Comparison of ENCODE assay signal across 11 cellular contexts in genomic region chr20:41145317-41145716, GRCh38. TPM values are rescaled to one million over a fixed set of nuclear protein-coding genes. Genes with fewer than 3 reads are reported as not detected.
DNase-seq lines count a peak whose midpoint lies in the region; ATAC-seq and TF ChIP-seq lines count a peak whose summit lies in the region.
"Had no signal": no experiment of that assay in that cellular context is flagged by ENCODE, and none has a peak within 500 bp of the region (broad histone marks: within the 10 kb centered on the region; RNA-seq: fewer than 3 reads in every experiment).

No MANE protein-coding gene starts in this region.

- intact Hi-C loops in heart left ventricle (cut with DNase I) (no loop called here), cardiac septum (cut with DNase I) (loop anchor here (10.0 kb wide), 1 partner anchor 549 kb away; no protein-coding TSS in a partner anchor), aorta (cut with DNase I) (no loop called here)

- H3K9me3 ChIP-seq in heart left ventricle (no peaks in the 10 kb centered on the region), aorta (ENCODE audit: control insufficient read depth, low read length) (no peaks in the 10 kb centered on the region), tibial nerve (no peaks in the 10 kb centered on the region)

- no peak for TF ChIP-seq CTCF in heart left ventricle (IDR thresholded peaks at IDR 0.05)
- no peak for TF ChIP-seq CTCF in brain (conservative IDR thresholded peaks at IDR 0.05)
- TF ChIP-seq CTCF in neural crest cell (conservative IDR thresholded peaks at IDR 0.05): no peak
- TF ChIP-seq CTCF in tibial nerve (IDR thresholded peaks at IDR 0.05): no peak

- H3K36me3 Mint-ChIP-seq in brain (peaks cover 42% of the 10 kb centered on the region), neural crest cell (ENCODE audit: low read depth) (peaks cover 15% of the 10 kb centered on the region)

- WGBS in heart left ventricle, 4 donors: 96 to 98% (median 97%) methylated on average over 2 of the region's 2 CpGs
- 94 to 95% methylated on average over 2 of the region's 2 CpGs for WGBS in aorta, 2 donors
- WGBS in tibial nerve, 2 donors: 94 to 97% methylated on average over 2 of the region's 2 CpGs

- H3K4me1 ChIP-seq in heart left ventricle: peaks cover 23 to 100% (median 98%) of the 10 kb centered on the region in 12 donors
- peaks cover 2 to 4% of the 10 kb centered on the region in 2 donors for H3K4me1 ChIP-seq in aorta (ENCODE audit: control insufficient read depth in 1 of 2, insufficient read depth in 2 of 2, low read length in 2 of 2)
- H3K4me1 ChIP-seq in tibial nerve: peaks cover 0 to 92% (median 67%) of the 10 kb centered on the region in 4 donors

- TF ChIP-seq POLR2A in heart left ventricle (IDR thresholded peaks at IDR 0.05) (no peak), tibial nerve (IDR thresholded peaks at IDR 0.05) (no peak)

- H3K27ac Mint-ChIP-seq in brain (peak overlapping the region in 4 of 5 experiments; percentile 9 to 59 (median 44)), neural crest cell (ENCODE audit: unreplicated experiment) (peak overlapping the region; percentile 40)
- H3K27ac Mint-ChIP-seq: HFFc6 had no signal

- DNase-seq in heart left ventricle (no peak), cardiac septum (ENCODE audit: low spot score) (no peak), neural crest cell (ENCODE audit: low read depth, low spot score) (no peak), aorta (peak in 1 of 2 donors; percentile 45), HCEC 1CT (no peak), tibial nerve (ENCODE audit: low spot score in 2 of 2) (no peak)
- DNase-seq: GDM1, HFFc6, WERI-Rb-1 had no signal

- H3K4me3 ChIP-seq in heart left ventricle: no peak overlapping the region
- H3K4me3 ChIP-seq in aorta (ENCODE audit: low read length in 2 of 2): no peak overlapping the region
- no peak overlapping the region for H3K4me3 ChIP-seq in tibial nerve

- H3K9me3 Mint-ChIP-seq in brain (no peaks in the 10 kb centered on the region), neural crest cell (no peaks in the 10 kb centered on the region)
- H3K9me3 Mint-ChIP-seq: HFFc6 had no signal

- ATAC-seq in heart left ventricle: no peak
- no peak for ATAC-seq in aorta (ENCODE audit: low FRiP score)
- ATAC-seq in GM18909 (IDR thresholded peaks at IDR 0.05; ENCODE audit: poor library complexity, unreplicated experiment): no peak

- H3K4me3 Mint-ChIP-seq in brain (peak overlapping the region in 1 of 5 experiments; percentile 0), neural crest cell (peak overlapping the region; percentile 17)
- H3K4me3 Mint-ChIP-seq: HFFc6 had no signal

- peaks cover 91% of the 10 kb centered on the region for H3K4me1 Mint-ChIP-seq in brain
- H3K4me1 Mint-ChIP-seq in neural crest cell: peaks cover 66% of the 10 kb centered on the region

- H3K27me3 Mint-ChIP-seq in brain: no peaks in the 10 kb centered on the region
- H3K27me3 Mint-ChIP-seq in neural crest cell (ENCODE audit: low read depth): no peaks in the 10 kb centered on the region

- peak overlapping the region in 11 of 12 donors; percentile 63 to 100 (median 80) for H3K27ac ChIP-seq in heart left ventricle
- H3K27ac ChIP-seq in aorta (ENCODE audit: low read depth in 1 of 2, low read length in 2 of 2): peak overlapping the region; percentile 14 to 52
- peak overlapping the region in 1 of 4 donors; percentile 78 for H3K27ac ChIP-seq in tibial nerve
- H3K27ac ChIP-seq: WERI-Rb-1 had no signal

- H3K36me3 ChIP-seq in heart left ventricle: peaks cover 0 to 7% (median 0%) of the 10 kb centered on the region in 9 donors
- H3K36me3 ChIP-seq in aorta (ENCODE audit: control insufficient read depth in 1 of 2, insufficient read depth in 2 of 2, low read length in 1 of 2): no peaks in the 10 kb centered on the region
- peaks cover 0 to 8% (median 0%) of the 10 kb centered on the region in 3 donors for H3K36me3 ChIP-seq in tibial nerve

- TF ChIP-seq EP300 in tibial nerve (IDR thresholded peaks at IDR 0.05): no peak

- H3K27me3 ChIP-seq in heart left ventricle (no peaks in the 10 kb centered on the region), aorta (ENCODE audit: control insufficient read depth in 1 of 2, insufficient read depth in 2 of 2, low read length in 1 of 2) (no peaks in the 10 kb centered on the region), tibial nerve (no peaks in the 10 kb centered on the region)

RNA-seq across cellular contexts. Expression of gene PLCG1, which starts 8.0 kb away (rescaled TPM):
- total RNA-seq in heart left ventricle: 10 to 100 TPM; 32.5 to 72.2 (median 55.9) TPM
- polyA plus RNA-seq in heart left ventricle: 10 to 100 TPM; 37.9 to 44.9 TPM
- 66.6 TPM for total RNA-seq in cardiac septum
- 75.9 TPM for polyA plus RNA-seq in brain (ENCODE audit: insufficient read depth, low read depth, low replicate concordance)
- total RNA-seq in neural crest cell: 297 and 320 TPM in 2 replicates
- 100 to 1,000 TPM in 1 of 2 donors, 10 to 100 TPM in 1; 96.3 to 148 TPM for total RNA-seq in aorta
- polyA plus RNA-seq in aorta: 10 to 100 TPM; 17.9 to 52.5 TPM
- total RNA-seq in tibial nerve: 100 to 1,000 TPM; 127 to 165 (median 144) TPM
